Comparison of ENCODE assay signal across 8 cellular contexts in the genomic region with DNA sequence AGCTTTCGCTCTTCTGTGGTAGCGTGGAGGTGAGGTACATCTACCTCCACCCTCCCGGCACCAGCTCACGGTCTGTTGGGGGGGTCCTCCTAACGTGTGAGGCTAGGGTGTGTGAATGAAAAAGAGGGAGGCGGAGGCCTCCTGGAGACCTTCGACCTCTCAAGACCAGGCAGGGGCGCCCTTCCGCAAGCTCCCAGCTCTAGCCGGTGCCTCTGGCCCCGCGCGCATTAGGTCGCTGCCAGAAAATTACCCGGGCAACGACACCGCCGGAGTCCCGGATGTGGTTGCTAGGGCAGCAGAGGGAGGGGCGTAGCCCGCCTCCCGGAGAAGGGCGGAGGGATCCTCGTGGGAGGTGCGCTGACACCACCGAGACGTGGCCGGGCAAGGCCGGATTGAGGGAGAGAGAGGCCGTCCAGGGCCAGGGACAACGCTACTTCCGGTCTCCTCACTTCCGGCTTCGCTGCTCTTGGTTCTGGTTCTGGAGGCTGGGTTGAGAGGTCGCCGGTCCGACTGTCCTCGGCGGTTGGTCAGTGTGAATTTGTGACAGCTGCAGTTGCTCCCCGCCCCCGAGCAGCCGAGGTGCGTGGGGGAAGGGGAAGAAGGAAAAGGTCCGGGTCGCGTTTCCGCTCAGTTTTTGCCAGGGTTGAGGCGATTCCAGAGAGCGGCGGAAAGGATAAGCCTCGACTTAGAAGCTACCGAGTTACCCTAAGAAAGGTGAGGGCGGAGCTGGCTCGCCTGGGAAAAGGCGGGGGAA.
DNase-seq lines count a peak whose midpoint lies in the region; ATAC-seq and FAIRE-seq lines count a peak whose summit lies in the region.

A gene with protein sequence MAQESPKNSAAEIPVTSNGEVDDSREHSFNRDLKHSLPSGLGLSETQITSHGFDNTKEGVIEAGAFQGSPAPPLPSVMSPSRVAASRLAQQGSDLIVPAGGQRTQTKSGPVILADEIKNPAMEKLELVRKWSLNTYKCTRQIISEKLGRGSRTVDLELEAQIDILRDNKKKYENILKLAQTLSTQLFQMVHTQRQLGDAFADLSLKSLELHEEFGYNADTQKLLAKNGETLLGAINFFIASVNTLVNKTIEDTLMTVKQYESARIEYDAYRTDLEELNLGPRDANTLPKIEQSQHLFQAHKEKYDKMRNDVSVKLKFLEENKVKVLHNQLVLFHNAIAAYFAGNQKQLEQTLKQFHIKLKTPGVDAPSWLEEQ (plus strand): TSS at position 442 of the 754 bp plus-strand sequence. CDS start 49,680 bp downstream, outside the sequence.
A gene (minus strand): TSS at position 218 of the 754 bp plus-strand sequence. CDS start 8,726 bp downstream, outside the sequence.

- H3K27me3 ChIP-seq in BLaER1, result no peaks in the 10 kb centered on the region

- FAIRE-seq in GM19239 (lab: Jason Lieb, UNC), result peak; percentile 96

- H3K27ac ChIP-seq in BLaER1, result peak within 1 kb of the TSS; percentile 62

- peaks cover 45% of the 10 kb centered on the region for H4K20me1 ChIP-seq in BLaER1

- H3K4me3 ChIP-seq in BLaER1, result peak within 1 kb of the TSS; percentile 76

- peak; percentile 91 for ATAC-seq in HG03457 (IDR thresholded peaks at IDR 0.05; ENCODE audit: unreplicated experiment)

- peaks cover 59% of the 10 kb centered on the region for H3K4me1 ChIP-seq in BLaER1

- DNase-seq in GM19239 (ENCODE audit: insufficient read length, low spot score), result peak; percentile 61
- DNase-seq in NCI-H524 (lab: John Stamatoyannopoulos, UW), result peak; percentile 88 to 94
- peak; percentile 96 for DNase-seq in activated CD4-positive, alpha-beta T cell treated with anti-CD3 and anti-CD28 coated beads for 48 hours
- DNase-seq in cortex of kidney (lab: John Stamatoyannopoulos, UW), result peak; percentile 85
- DNase-seq in left kidney (ENCODE audit: low read depth, low spot score), result peak; percentile 99
- peak; percentile 93 to 95 for DNase-seq in stimulated activated CD4-positive, alpha-beta T cell treated with anti-CD3 and anti-CD28 coated beads, Interleukin-2, amount 100 ng/mL, for 24 hours

- peak within 1 kb of the TSS; percentile 73 for H3K9ac ChIP-seq in BLaER1

- no peaks in the 10 kb centered on the region for H3K36me3 ChIP-seq in BLaER1

- no peaks in the 10 kb centered on the region for H3K9me3 ChIP-seq in BLaER1

- peak within 1 kb of the TSS; percentile 88 for H3K4me2 ChIP-seq in BLaER1

Comparison
In these comparisons a context has a peak if more than half of its experiments do, and no peak if none do; other contexts are left out.
1. Peak in every context shown above with its lines: DNase-seq, ATAC-seq, H3K4me3 ChIP-seq and H3K27ac ChIP-seq.